8 cellular contexts compared by ENCODE assay signal in the genomic region with DNA sequence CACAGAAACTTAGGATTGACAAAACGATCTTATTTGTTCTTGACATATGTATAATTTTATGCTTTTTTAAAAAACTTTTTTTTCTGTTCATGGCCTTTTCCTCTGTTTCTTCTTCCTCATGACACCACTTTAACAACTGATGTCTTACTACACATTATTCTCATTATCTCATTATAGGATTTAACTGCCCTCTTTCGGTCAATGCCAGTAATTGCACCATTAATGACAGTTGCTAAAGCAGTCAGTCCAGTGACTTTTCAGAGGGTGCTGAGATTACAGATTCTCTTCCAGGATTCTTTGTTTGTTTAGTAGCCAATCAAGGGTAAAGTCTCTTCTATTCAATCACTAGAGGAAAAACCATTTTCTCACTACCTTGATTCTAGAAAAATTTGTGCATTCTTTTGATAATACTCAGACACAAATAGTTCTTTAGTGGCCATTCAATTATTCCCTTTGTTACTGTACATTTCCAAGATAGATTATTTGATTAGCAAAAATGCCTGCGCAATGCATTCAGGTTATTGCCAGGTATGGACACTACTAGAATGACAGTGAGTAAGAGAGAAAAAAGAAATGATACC. TPM values are rescaled to one million over a fixed set of nuclear protein-coding genes. Genes with fewer than 3 reads are reported as not detected.
A peak's percentile ranks its signal among the peaks of the same experiment; 100 is the strongest.
DNase-seq lines count a peak whose midpoint lies in the region; ATAC-seq and TF ChIP-seq lines count a peak whose summit lies in the region.

No MANE protein-coding gene starts in this region.

- no peaks in the 10 kb centered on the region for H3K9me3 Mint-ChIP-seq in activated T-helper 17 cell treated with anti-CD3 and anti-CD28 coated beads, Interleukin-2, amount 50 U/mL, for 72 hours

- POLR2A ChIA-PET in BJ (lab: Charles Lee): no interaction called here

- peak overlapping the region; percentile 4 for H3K4me3 Mint-ChIP-seq in activated T-helper 17 cell treated with anti-CD3 and anti-CD28 coated beads, Interleukin-2, amount 50 U/mL, for 72 hours

- CTCF ChIA-PET in BJ (lab: Yijun Ruan, JAX): interaction anchor here (1.0 to 4.1 kb wide), 8 partner anchors 10 to 495 kb away, joined by 3 to 24 read pairs (median 4); no protein-coding TSS in a partner anchor

- no peaks in the 10 kb centered on the region for H3K36me3 ChIP-seq in BJ (ENCODE audit: control insufficient read depth, insufficient read depth, low read length)

- no peak overlapping the region for H3K4me3 ChIP-seq in BJ (ENCODE audit: low read depth, low read length)
- no peak overlapping the region for H3K4me3 ChIP-seq in retinal pigment epithelial cell (ENCODE audit: low read length)

- peaks cover 14% of the 10 kb centered on the region for H3K4me1 Mint-ChIP-seq in activated T-helper 17 cell treated with anti-CD3 and anti-CD28 coated beads, Interleukin-2, amount 50 U/mL, for 72 hours

- DNase-seq in BJ (ENCODE audit: low read depth): no peak
- DNase-seq in GM13976 (ENCODE audit: low spot score): peak; percentile 76
- DNase-seq in NCI-H1930 (lab: John Stamatoyannopoulos, UW): peak; percentile 18 to 46
- DNase-seq in left cardiac atrium: no peak
- no peak for DNase-seq in retinal pigment epithelial cell (ENCODE audit: low read depth)
- no peak for DNase-seq in activated CD4-positive, CD25-positive, alpha-beta regulatory T cell (lab: John Stamatoyannopoulos, UW)

- in situ Hi-C loops in GM13976 (cut with MboI; ENCODE audit: low sequenced_read_pairs, unreplicated experiment): no loop called here

- H3K27me3 ChIP-seq in BJ (ENCODE audit: control insufficient read depth, insufficient read depth, low read length): no peaks in the 10 kb centered on the region

- ATAC-seq in activated T-helper 17 cell treated with anti-CD3 and anti-CD28 coated beads, Interleukin-2, amount 50 U/mL, for 72 hours (replicated peaks): peak; percentile 73
- ATAC-seq in left cardiac atrium: peak; percentile 68 to 73
- ATAC-seq in GM18511 (IDR thresholded peaks at IDR 0.05; ENCODE audit: unreplicated experiment): no peak

- no peak overlapping the region for H3K27ac Mint-ChIP-seq in activated T-helper 17 cell treated with anti-CD3 and anti-CD28 coated beads, Interleukin-2, amount 50 U/mL, for 72 hours

- no peaks in the 10 kb centered on the region for H3K27me3 Mint-ChIP-seq in activated T-helper 17 cell treated with anti-CD3 and anti-CD28 coated beads, Interleukin-2, amount 50 U/mL, for 72 hours

- no peaks in the 10 kb centered on the region for H3K36me3 Mint-ChIP-seq in activated T-helper 17 cell treated with anti-CD3 and anti-CD28 coated beads, Interleukin-2, amount 50 U/mL, for 72 hours (ENCODE audit: low read depth)

- intact Hi-C loops in left cardiac atrium (cut with DNase I): loop anchor here (5.0 to 10.0 kb wide), 3 partner anchors 85 to 265 kb away; no protein-coding TSS in a partner anchor

- TF ChIP-seq CTCF in BJ (IDR thresholded peaks at IDR 0.05; ENCODE audit: insufficient read depth, low read depth, low read length) (peak; percentile 66), GM13976 (IDR thresholded peaks at IDR 0.05; ENCODE audit: borderline replicate concordance, control extremely low read depth, extremely low read depth, insufficient read depth, missing control alignments) (peak; percentile 71), retinal pigment epithelial cell (conservative IDR thresholded peaks at IDR 0.05; ENCODE audit: low read depth, low read length) (peak; percentile 73)

RNA-seq across cellular contexts. Expression of a gene that starts 50.1 kb away (rescaled TPM):
- 0.43 and 0.63 TPM in 2 replicates for polyA plus RNA-seq in BJ (2011; rRNA removed)
- polyA minus RNA-seq in BJ (2011; rRNA and poly(A)+ RNA removed): not detected in 2 replicates
- 1 to 10 TPM; 3.0 to 4.8 TPM for total RNA-seq in activated T-helper 17 cell treated with anti-CD3 and anti-CD28 coated beads, Interleukin-2, amount 50 U/mL, for 72 hours
- total RNA-seq in left cardiac atrium: 1 to 10 TPM; 3.1 to 7.7 TPM

Comparison
In these comparisons a context has a peak if more than half of its experiments do, and no peak if none do; other contexts are left out.
1. DNase-seq: peak in GM13976 (single experiment) and NCI-H1930 (2 of 2); none in BJ (single experiment), left cardiac atrium (single experiment), retinal pigment epithelial cell (single experiment) and activated CD4-positive, CD25-positive, alpha-beta regulatory T cell (0 of 4).
2. Peak in every context shown above with its lines, with median percentiles within 50 percentile points of each other: CTCF ChIP-seq.